In the genomic region with DNA sequence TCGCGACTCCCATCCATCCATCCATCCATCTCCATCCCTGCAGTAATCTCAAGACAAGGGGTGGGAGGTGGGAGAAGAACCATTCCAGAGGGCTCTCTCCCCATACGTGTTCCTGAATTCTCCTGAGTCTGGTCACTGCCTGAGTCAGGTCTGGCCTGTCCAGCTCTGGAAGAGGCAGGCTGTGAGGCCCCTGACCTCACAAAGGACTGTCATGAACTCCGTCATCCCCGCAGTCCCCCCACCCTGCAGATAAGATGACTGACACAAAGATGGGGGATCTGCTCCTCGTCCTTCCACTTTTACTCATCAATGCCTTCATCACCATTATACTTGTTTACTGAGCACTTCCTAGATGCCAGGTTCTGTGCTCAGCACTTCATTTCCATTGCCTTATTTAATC, we compare ENCODE assay signal across 13 cellular contexts. TPM values are rescaled to one million over a fixed set of nuclear protein-coding genes. Genes with fewer than 3 reads are reported as not detected.
DNase-seq lines count a peak whose midpoint lies in the region; ATAC-seq, FAIRE-seq and TF ChIP-seq lines count a peak whose summit lies in the region.
"Had no signal": no experiment of that assay in that cellular context is flagged by ENCODE, and none has a peak within 500 bp of the region (broad histone marks: within the 10 kb centered on the region; RNA-seq: fewer than 3 reads in every experiment).

No MANE protein-coding gene starts in this region.

- DNase-seq in stimulated activated naive CD8-positive, alpha-beta T cell treated with anti-CD3 and anti-CD28 coated beads, Interleukin-15, Interleukin-2, amounts not matched to agents 100 U/mL and 50 U/mL, for 24 hours: no peak
- DNase-seq in astrocyte (ENCODE audit: low read depth) (no peak), frontal cortex (ENCODE audit: low spot score in 2 of 2) (no peak), HAP-1 (ENCODE audit: low spot score in 2 of 2) (no peak), NCI-H2081 treated with DMSO at 0.1 percent for 48 hours (lab: John Stamatoyannopoulos, UW) (no peak)
- no peak for DNase-seq in natural killer cell treated with Interleukin-12 subunit alpha and Interleukin-12 subunit beta and Interleukin-15 and Interleukin-18, amount 100 ng/mL, for 72 hours (ENCODE audit: low spot score)
- no peak for DNase-seq in stimulated activated naive CD4-positive, alpha-beta T cell (lab: John Stamatoyannopoulos, UW)
- DNase-seq: MV-4-11; NCI-H748 treated with DMSO at 0.1 percent for 48 hours; stimulated activated CD4-positive, alpha-beta T cell treated with anti-CD3 and anti-CD28 coated beads, Interleukin-2, amount 100 ng/mL, for 48 hours; T-helper 9 cell had no signal

- H3K4me3 Mint-ChIP-seq in stimulated activated naive CD8-positive, alpha-beta T cell treated with anti-CD3 and anti-CD28 coated beads, Interleukin-15, Interleukin-2, amounts not matched to agents 100 ng/mL and 50 ng/mL, for 24 hours: peak overlapping the region; percentile 80
- H3K4me3 Mint-ChIP-seq in astrocyte (ENCODE audit: unreplicated experiment): peak overlapping the region; percentile 80
- H3K4me3 Mint-ChIP-seq in natural killer cell treated with Interleukin-12 subunit alpha and Interleukin-12 subunit beta and Interleukin-15 and Interleukin-18, amount 100 ng/mL, for 72 hours: peak overlapping the region; percentile 74

- no peak for FAIRE-seq in astrocyte (lab: Jason Lieb, UNC)
- no peak for FAIRE-seq in frontal cortex (lab: Jason Lieb, UNC)
- FAIRE-seq: GM19239 had no signal

- no peak for ATAC-seq in stimulated activated naive CD8-positive, alpha-beta T cell treated with anti-CD3 and anti-CD28 coated beads, Interleukin-15, Interleukin-2, amounts not matched to agents 100 U/mL and 50 U/mL, for 24 hours
- ATAC-seq in natural killer cell treated with Interleukin-12 subunit alpha and Interleukin-12 subunit beta and Interleukin-15 and Interleukin-18, amount 100 ng/mL, for 72 hours: no peak

- no peak overlapping the region for H3K9ac ChIP-seq in astrocyte (ENCODE audit: low read length)

- H3K79me2 ChIP-seq in astrocyte (ENCODE audit: insufficient read depth, low read length): peaks cover 43% of the 10 kb centered on the region

- no peaks in the 10 kb centered on the region for H3K9me3 Mint-ChIP-seq in stimulated activated naive CD8-positive, alpha-beta T cell treated with anti-CD3 and anti-CD28 coated beads, Interleukin-15, Interleukin-2, amounts not matched to agents 100 ng/mL and 50 ng/mL, for 24 hours
- peaks cover 4% of the 10 kb centered on the region for H3K9me3 Mint-ChIP-seq in astrocyte (ENCODE audit: unreplicated experiment)
- H3K9me3 Mint-ChIP-seq in natural killer cell treated with Interleukin-12 subunit alpha and Interleukin-12 subunit beta and Interleukin-15 and Interleukin-18, amount 100 ng/mL, for 72 hours: no peaks in the 10 kb centered on the region

- H3K27ac Mint-ChIP-seq in stimulated activated naive CD8-positive, alpha-beta T cell treated with anti-CD3 and anti-CD28 coated beads, Interleukin-15, Interleukin-2, amounts not matched to agents 100 ng/mL and 50 ng/mL, for 24 hours: peak overlapping the region; percentile 85
- peak overlapping the region; percentile 75 for H3K27ac Mint-ChIP-seq in astrocyte (ENCODE audit: unreplicated experiment)
- H3K27ac Mint-ChIP-seq in natural killer cell treated with Interleukin-12 subunit alpha and Interleukin-12 subunit beta and Interleukin-15 and Interleukin-18, amount 100 ng/mL, for 72 hours: peak overlapping the region; percentile 92 to 97

- H3K27me3 Mint-ChIP-seq in stimulated activated naive CD8-positive, alpha-beta T cell treated with anti-CD3 and anti-CD28 coated beads, Interleukin-15, Interleukin-2, amounts not matched to agents 100 ng/mL and 50 ng/mL, for 24 hours: no peaks in the 10 kb centered on the region
- H3K27me3 Mint-ChIP-seq in astrocyte (ENCODE audit: low read depth, unreplicated experiment): no peaks in the 10 kb centered on the region
- no peaks in the 10 kb centered on the region for H3K27me3 Mint-ChIP-seq in natural killer cell treated with Interleukin-12 subunit alpha and Interleukin-12 subunit beta and Interleukin-15 and Interleukin-18, amount 100 ng/mL, for 72 hours

- peaks cover 26% of the 10 kb centered on the region for H4K20me1 ChIP-seq in astrocyte (ENCODE audit: insufficient read depth, low read length)

- H3K4me3 ChIP-seq in astrocyte (ENCODE audit: insufficient read depth, low read depth, low read length) (no peak overlapping the region), HAP-1 (no peak overlapping the region)

- H3K4me1 Mint-ChIP-seq in stimulated activated naive CD8-positive, alpha-beta T cell treated with anti-CD3 and anti-CD28 coated beads, Interleukin-15, Interleukin-2, amounts not matched to agents 100 ng/mL and 50 ng/mL, for 24 hours (ENCODE audit: low read depth): peaks cover 73% of the 10 kb centered on the region
- H3K4me1 Mint-ChIP-seq in astrocyte (ENCODE audit: low read depth, unreplicated experiment): peaks cover 40% of the 10 kb centered on the region
- H3K4me1 Mint-ChIP-seq in natural killer cell treated with Interleukin-12 subunit alpha and Interleukin-12 subunit beta and Interleukin-15 and Interleukin-18, amount 100 ng/mL, for 72 hours (ENCODE audit: low read depth in 2 of 2): peaks cover 61 to 64% of the 10 kb centered on the region in 2 donors

- H3K36me3 Mint-ChIP-seq in stimulated activated naive CD8-positive, alpha-beta T cell treated with anti-CD3 and anti-CD28 coated beads, Interleukin-15, Interleukin-2, amounts not matched to agents 100 ng/mL and 50 ng/mL, for 24 hours (ENCODE audit: low read depth): peaks cover 11% of the 10 kb centered on the region
- H3K36me3 Mint-ChIP-seq in astrocyte (ENCODE audit: low read depth, unreplicated experiment): peaks cover 5% of the 10 kb centered on the region
- no peaks in the 10 kb centered on the region for H3K36me3 Mint-ChIP-seq in natural killer cell treated with Interleukin-12 subunit alpha and Interleukin-12 subunit beta and Interleukin-15 and Interleukin-18, amount 100 ng/mL, for 72 hours

- H3K4me2 ChIP-seq in astrocyte (ENCODE audit: low read length): no peak overlapping the region

- in situ Hi-C loops in HAP-1 (cut with MboI; ENCODE audit: low sequenced_read_pairs): loop anchor here (5.0 kb wide), 1 partner anchor 133 kb away; no protein-coding TSS in a partner anchor

- H3K4me1 ChIP-seq in astrocyte (ENCODE audit: insufficient read depth, low read length): peaks cover 44% of the 10 kb centered on the region
- H3K4me1 ChIP-seq in HAP-1: peaks cover 30% of the 10 kb centered on the region

- no peak for TF ChIP-seq CTCF in astrocyte (IDR thresholded peaks at IDR 0.05; ENCODE audit: insufficient read depth, low read depth, low read length)

- no peaks in the 10 kb centered on the region for H3K27me3 ChIP-seq in astrocyte (ENCODE audit: insufficient read depth, low read length)
- H3K27me3 ChIP-seq in HAP-1 (ENCODE audit: low read depth): no peaks in the 10 kb centered on the region

- no peak overlapping the region for H2AFZ ChIP-seq in astrocyte (ENCODE audit: low read depth, low read length)

- no peak overlapping the region for H3K27ac ChIP-seq in astrocyte (ENCODE audit: low read depth, low read length)

- H3K36me3 ChIP-seq in astrocyte (ENCODE audit: insufficient read depth, low read length) (peaks cover 6% of the 10 kb centered on the region), HAP-1 (replicated peaks) (peaks cover 3% of the 10 kb centered on the region; the same call in 1 of the 2 replicates)

- H3K9me3 ChIP-seq in astrocyte (ENCODE audit: insufficient read depth, low read depth, low read length) (no peaks in the 10 kb centered on the region), HAP-1 (no peaks in the 10 kb centered on the region)

RNA-seq across cellular contexts. Expression of a gene that starts 1.6 kb away (rescaled TPM):
- total RNA-seq in astrocyte: 259 and 271 TPM in 2 replicates
- 100 to 1,000 TPM; 153 to 196 TPM for total RNA-seq in natural killer cell treated with Interleukin-12 subunit alpha and Interleukin-12 subunit beta and Interleukin-15 and Interleukin-18, amount 100 ng/mL, for 72 hours
- 70.1 TPM for total RNA-seq in frontal cortex

RNA-seq across cellular contexts. Expression of a gene that starts 5.0 kb away (rescaled TPM):
- total RNA-seq in astrocyte (87.1 and 87.6 TPM in 2 replicates), frontal cortex (43.6 TPM)
- total RNA-seq in natural killer cell treated with Interleukin-12 subunit alpha and Interleukin-12 subunit beta and Interleukin-15 and Interleukin-18, amount 100 ng/mL, for 72 hours: 10 to 100 TPM; 58.4 to 69.2 TPM

RNA-seq across cellular contexts. Expression of a gene that starts 29.3 kb away (rescaled TPM):
- total RNA-seq in astrocyte (3.4 and 10.8 TPM in 2 replicates), frontal cortex (0.82 TPM)
- total RNA-seq in natural killer cell treated with Interleukin-12 subunit alpha and Interleukin-12 subunit beta and Interleukin-15 and Interleukin-18, amount 100 ng/mL, for 72 hours: under 1 TPM in 1 of 2 donors, not detected in 1; 0.08 TPM
